In the genomic region with DNA sequence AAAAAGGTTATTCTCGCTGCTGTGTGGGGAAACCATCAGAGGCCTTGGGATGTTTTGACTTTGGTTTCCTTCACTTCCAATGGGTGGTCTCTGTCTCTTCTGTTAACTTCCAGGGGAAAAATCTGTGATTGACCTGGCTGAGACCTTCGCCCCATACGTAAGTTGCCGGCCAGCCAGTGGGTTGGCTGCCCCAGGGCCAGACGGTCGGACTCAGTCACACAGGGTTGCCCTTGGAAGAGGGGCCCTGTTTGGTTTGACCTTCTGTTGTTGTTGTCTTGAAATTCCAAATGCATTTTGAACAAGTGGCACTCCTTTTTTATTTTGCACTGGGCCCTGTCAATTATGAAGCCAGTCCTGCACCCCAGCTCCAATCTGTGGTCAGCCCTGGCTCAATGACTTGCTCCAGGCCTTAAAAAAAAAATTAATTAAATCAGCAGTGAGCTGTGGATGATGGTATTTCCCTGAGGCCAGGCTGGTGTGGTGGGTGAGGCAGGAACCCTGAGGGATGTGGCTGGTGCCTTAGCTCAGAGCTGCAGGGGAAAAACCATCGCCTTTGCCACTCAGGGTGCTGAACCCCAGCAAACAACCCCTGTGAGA, we compare ENCODE assay signal across 23 cellular contexts. TPM values are rescaled to one million over a fixed set of nuclear protein-coding genes. Genes with fewer than 3 reads are reported as not detected.
A peak's percentile ranks its signal among the peaks of the same experiment; 100 is the strongest.
DNase-seq lines count a peak whose midpoint lies in the region; ATAC-seq, FAIRE-seq and TF ChIP-seq lines count a peak whose summit lies in the region.
"Had no signal": no experiment of that assay in that cellular context is flagged by ENCODE, and none has a peak within 500 bp of the region (broad histone marks: within the 10 kb centered on the region; RNA-seq: fewer than 3 reads in every experiment).

No MANE protein-coding gene starts in this region.

- DNase-seq in heart left ventricle (no peak), left cardiac atrium (no peak), chondrocyte (ENCODE audit: low spot score) (peak; percentile 33), myocyte (ENCODE audit: low read depth) (peak; percentile 17), thyroid gland (no peak), pancreas (no peak), activated gamma-delta T cell treated with Interleukin-2 at 50 U/mL for 16 hours (no peak), sigmoid colon (no peak)
- DNase-seq: 8988T, DMS79, GOT3, KG1, NCI-H1436 treated with DMSO at 0.1 percent for 48 hours, NCI-H2029 treated with DMSO at 0.1 percent for 48 hours, NCI-H2171, NCI-H526, PC-3, RPMI8226, SIG-M5 had no signal

- intact Hi-C loops in heart left ventricle (cut with DNase I) (loop anchor here in 1 of 10 donors (1.0 kb wide), 1 partner anchor 57 kb away; no protein-coding TSS in a partner anchor), left cardiac atrium (cut with DNase I) (no loop called here), thyroid gland (cut with DNase I) (no loop called here), pancreas (cut with DNase I) (no loop called here), sigmoid colon (cut with DNase I) (no loop called here)

- peaks cover 0 to 3% (median 0%) of the 10 kb centered on the region in 12 donors for H3K9me3 ChIP-seq in heart left ventricle
- no peaks in the 10 kb centered on the region for H3K9me3 ChIP-seq in thyroid gland
- no peaks in the 10 kb centered on the region for H3K9me3 ChIP-seq in pancreas
- H3K9me3 ChIP-seq in sigmoid colon = no peaks in the 10 kb centered on the region

- H3K27ac ChIP-seq in heart left ventricle (peak overlapping the region in 8 of 12 donors; percentile 5 to 91 (median 56)), thyroid gland (peak overlapping the region in 2 of 3 donors; percentile 52 to 69), pancreas (no peak overlapping the region), sigmoid colon (peak overlapping the region in 1 of 4 donors; percentile 25)

- ATAC-seq in heart left ventricle (no peak), left cardiac atrium (no peak), pancreas (no peak)
- ATAC-seq: HCT116, HepG2, PC-3 had no signal

- TF ChIP-seq EP300 in sigmoid colon (IDR thresholded peaks at IDR 0.05) = no peak

- 97 to 100% (median 98%) methylated on average over 7 of the region's 7 CpGs for WGBS in heart left ventricle, 4 donors
- WGBS in thyroid gland, 2 donors = 79 to 85% methylated on average over 7 of the region's 7 CpGs
- 96 to 97% methylated on average over 7 of the region's 7 CpGs for WGBS in pancreas, 2 donors
- 94 to 95% methylated on average over 7 of the region's 7 CpGs for WGBS in sigmoid colon, 2 donors

- H3K36me3 Mint-ChIP-seq in chondrocyte (ENCODE audit: low read depth) = peaks cover 3% of the 10 kb centered on the region
- H3K36me3 Mint-ChIP-seq: CD14-positive monocyte had no signal

- TF ChIP-seq CTCF in heart left ventricle (IDR thresholded peaks at IDR 0.05) = no peak
- TF ChIP-seq CTCF in chondrocyte (IDR thresholded peaks at IDR 0.05) = no peak
- TF ChIP-seq CTCF in thyroid gland (IDR thresholded peaks at IDR 0.05) = no peak
- no peak for TF ChIP-seq CTCF in pancreas (IDR thresholded peaks at IDR 0.05)
- no peak for TF ChIP-seq CTCF in sigmoid colon (IDR thresholded peaks at IDR 0.05)

- H3K4me1 Mint-ChIP-seq in chondrocyte (ENCODE audit: low read depth) = peaks cover 12% of the 10 kb centered on the region

- no peak overlapping the region for H3K27ac Mint-ChIP-seq in chondrocyte (ENCODE audit: unreplicated experiment)

- H3K4me3 Mint-ChIP-seq in chondrocyte (ENCODE audit: unreplicated experiment) = no peak overlapping the region
- H3K4me3 Mint-ChIP-seq: CD14-positive monocyte had no signal

- H3K27me3 Mint-ChIP-seq in chondrocyte (ENCODE audit: low read depth) = no peaks in the 10 kb centered on the region

- H3K27me3 ChIP-seq in heart left ventricle (no peaks in the 10 kb centered on the region), thyroid gland (no peaks in the 10 kb centered on the region), pancreas (no peaks in the 10 kb centered on the region), sigmoid colon (no peaks in the 10 kb centered on the region)

- peaks cover 9% of the 10 kb centered on the region for H3K9me3 Mint-ChIP-seq in chondrocyte (ENCODE audit: low read depth)

- H3K36me3 ChIP-seq in heart left ventricle (peaks cover 0 to 9% (median 0%) of the 10 kb centered on the region in 9 donors), thyroid gland (no peaks in the 10 kb centered on the region), pancreas (no peaks in the 10 kb centered on the region), sigmoid colon (no peaks in the 10 kb centered on the region)

- H3K4me1 ChIP-seq in heart left ventricle (peaks cover 0 to 64% (median 36%) of the 10 kb centered on the region in 12 donors), thyroid gland (peaks cover 50 to 82% of the 10 kb centered on the region in 2 donors), pancreas (peaks cover 0 to 3% (median 0%) of the 10 kb centered on the region in 3 donors), sigmoid colon (peaks cover 0 to 10% (median 6%) of the 10 kb centered on the region in 4 donors)

- TF ChIP-seq POLR2A in heart left ventricle (IDR thresholded peaks at IDR 0.05) (no peak), thyroid gland (IDR thresholded peaks at IDR 0.05) (no peak), sigmoid colon (IDR thresholded peaks at IDR 0.05) (no peak)

- no peak for FAIRE-seq in pancreas (lab: Jason Lieb, UNC)
- FAIRE-seq: G401.6, HepG2 had no signal

- H3K4me3 ChIP-seq in heart left ventricle (peak overlapping the region in 2 of 12 donors; percentile 59), thyroid gland (replicated peaks in 1 of 3) (no peak overlapping the region), pancreas (no peak overlapping the region), sigmoid colon (no peak overlapping the region)

RNA-seq across cellular contexts. Expression of a gene that starts 4.5 kb away (rescaled TPM):
- total RNA-seq in heart left ventricle (100 to 1,000 TPM in 3 of 9 donors, 10 to 100 TPM in 6; 24.6 to 144 (median 62.5) TPM), left cardiac atrium (10 to 100 TPM; 50.0 to 55.1 TPM), chondrocyte (not detected in 3 replicates), myocyte (not detected in 2 replicates), thyroid gland (100 to 1,000 TPM in 1 of 4 donors, 10 to 100 TPM in 3; 62.3 to 137 (median 83.3) TPM), pancreas (1 to 10 TPM; 1.7 to 8.0 (median 5.2) TPM), sigmoid colon (10 to 100 TPM; 26.3 to 56.7 (median 33.9) TPM)
- polyA plus RNA-seq in heart left ventricle (10 to 100 TPM; 39.2 to 47.9 TPM), pancreas (10 to 100 TPM in 1 of 2 donors, 1 to 10 TPM in 1; 6.9 to 21.0 TPM), sigmoid colon (10 to 100 TPM; 10.9 to 36.6 (median 18.1) TPM)
- not detected for polyA plus RNA-seq in myocyte (2012)
- total RNA-seq: HepG2 had no signal
- polyA plus RNA-seq: CD14-positive monocyte, HepG2 had no signal

RNA-seq across cellular contexts. Expression of a gene that starts 35.7 kb away (rescaled TPM):
- 10 to 100 TPM; 17.6 to 41.9 (median 31.1) TPM for total RNA-seq in heart left ventricle
- polyA plus RNA-seq in heart left ventricle = 10 to 100 TPM in 1 of 2 donors, 1 to 10 TPM in 1; 6.6 to 38.4 TPM
- total RNA-seq in left cardiac atrium = 10 to 100 TPM; 20.1 to 28.2 TPM
- 0.56 to 1.9 TPM (median 0.57 TPM) in 3 replicates for total RNA-seq in chondrocyte
- total RNA-seq in myocyte = 0.16 and 0.91 TPM in 2 replicates
- 1.3 TPM for polyA plus RNA-seq in myocyte (2012)
- total RNA-seq in thyroid gland = 10 to 100 TPM; 17.8 to 62.2 (median 37.4) TPM
- total RNA-seq in pancreas = 10 to 100 TPM in 1 of 6 donors, 1 to 10 TPM in 5; 1.3 to 13.3 (median 7.1) TPM
- 10 to 100 TPM in 1 of 2 donors, 1 to 10 TPM in 1; 7.9 to 11.3 TPM for polyA plus RNA-seq in pancreas
- total RNA-seq in sigmoid colon = 10 to 100 TPM; 26.0 to 35.8 (median 30.5) TPM
- polyA plus RNA-seq in sigmoid colon = 10 to 100 TPM in 2 of 3 donors, 1 to 10 TPM in 1; 6.9 to 18.0 (median 14.2) TPM

Comparison
In these comparisons a context has a peak if more than half of its experiments do, and no peak if none do; other contexts are left out.
1. DNase-seq: peak in chondrocyte (single experiment) and myocyte (single experiment); none in heart left ventricle (0 of 5), left cardiac atrium (single experiment), thyroid gland (0 of 2), pancreas (0 of 6), activated gamma-delta T cell treated with Interleukin-2 at 50 U/mL for 16 hours (single experiment) and sigmoid colon (single experiment).
2. H3K27ac ChIP-seq: peak in heart left ventricle (8 of 12) and thyroid gland (2 of 3); none in pancreas (0 of 4).